ENCODE assay signal across 15 cellular contexts in genomic region chr2:230968921-230969672, GRCh38. TPM values are rescaled to one million over a fixed set of nuclear protein-coding genes. Genes with fewer than 3 reads are reported as not detected.
DNase-seq lines count a peak whose midpoint lies in the region; ATAC-seq, FAIRE-seq and TF ChIP-seq lines count a peak whose summit lies in the region.
"Had no signal": no experiment of that assay in that cellular context is flagged by ENCODE, and none has a peak within 500 bp of the region (broad histone marks: within the 10 kb centered on the region; RNA-seq: fewer than 3 reads in every experiment).

No MANE protein-coding gene starts in this region.

- no peaks in the 10 kb centered on the region for H3K27me3 Mint-ChIP-seq in activated naive CD8-positive, alpha-beta T cell treated with anti-CD3 and anti-CD28 coated beads for 36 hours
- no peaks in the 10 kb centered on the region for H3K27me3 Mint-ChIP-seq in activated naive CD8-positive, alpha-beta T cell treated with anti-CD3 and anti-CD28 coated beads, Interleukin-2, amount 50 U/mL, for 24 hours
- H3K27me3 Mint-ChIP-seq in activated T-helper 17 cell treated with anti-CD3 and anti-CD28 coated beads, Interleukin-2, amount 50 U/mL, for 72 hours = no peaks in the 10 kb centered on the region
- H3K27me3 Mint-ChIP-seq: naive thymus-derived CD8-positive, alpha-beta T cell had no signal

- peaks cover 39% of the 10 kb centered on the region for H3K4me1 Mint-ChIP-seq in activated naive CD8-positive, alpha-beta T cell treated with anti-CD3 and anti-CD28 coated beads for 36 hours
- H3K4me1 Mint-ChIP-seq in activated naive CD8-positive, alpha-beta T cell treated with anti-CD3 and anti-CD28 coated beads, Interleukin-2, amount 50 U/mL, for 24 hours = peaks cover 36% of the 10 kb centered on the region
- H3K4me1 Mint-ChIP-seq in activated T-helper 17 cell treated with anti-CD3 and anti-CD28 coated beads, Interleukin-2, amount 50 U/mL, for 72 hours = peaks cover 12% of the 10 kb centered on the region

- POLR2A ChIA-PET in RWPE1 (lab: Yijun Ruan, JAX; ENCODE audit: low non-redundant PET) = no interaction called here

- intact Hi-C loops in upper lobe of right lung (cut with DNase I) = no loop called here

- peak overlapping the region; percentile 68 for H3K27ac Mint-ChIP-seq in activated naive CD8-positive, alpha-beta T cell treated with anti-CD3 and anti-CD28 coated beads for 36 hours
- no peak overlapping the region for H3K27ac Mint-ChIP-seq in activated naive CD8-positive, alpha-beta T cell treated with anti-CD3 and anti-CD28 coated beads, Interleukin-2, amount 50 U/mL, for 24 hours
- no peak overlapping the region for H3K27ac Mint-ChIP-seq in activated T-helper 17 cell treated with anti-CD3 and anti-CD28 coated beads, Interleukin-2, amount 50 U/mL, for 72 hours

- FAIRE-seq in HTR-8/SVneo (lab: Jason Lieb, UNC) = no peak
- FAIRE-seq: G401.6 had no signal

- no peak overlapping the region for H3K4me3 Mint-ChIP-seq in activated naive CD8-positive, alpha-beta T cell treated with anti-CD3 and anti-CD28 coated beads for 36 hours
- H3K4me3 Mint-ChIP-seq in activated naive CD8-positive, alpha-beta T cell treated with anti-CD3 and anti-CD28 coated beads, Interleukin-2, amount 50 U/mL, for 24 hours = no peak overlapping the region
- H3K4me3 Mint-ChIP-seq in activated T-helper 17 cell treated with anti-CD3 and anti-CD28 coated beads, Interleukin-2, amount 50 U/mL, for 72 hours = peak overlapping the region; percentile 62
- H3K4me3 Mint-ChIP-seq: naive thymus-derived CD8-positive, alpha-beta T cell had no signal

- H3K4me1 ChIP-seq in upper lobe of right lung = no peaks in the 10 kb centered on the region
- H3K4me1 ChIP-seq: adrenal gland, colonic mucosa had no signal

- H3K36me3 ChIP-seq in upper lobe of right lung = no peaks in the 10 kb centered on the region
- H3K36me3 ChIP-seq: adrenal gland, colonic mucosa had no signal

- ATAC-seq in activated naive CD8-positive, alpha-beta T cell treated with anti-CD3 and anti-CD28 coated beads, Interleukin-2, amount 50 U/mL, for 24 hours = no peak
- peak; percentile 12 for ATAC-seq in activated T-helper 17 cell treated with anti-CD3 and anti-CD28 coated beads, Interleukin-2, amount 50 U/mL, for 72 hours (replicated peaks)
- ATAC-seq in upper lobe of right lung = no peak
- ATAC-seq: naive thymus-derived CD8-positive, alpha-beta T cell had no signal

- CTCF ChIA-PET in RWPE1 (lab: Yijun Ruan, JAX) = interaction anchor here (1.3 kb wide), 1 partner anchor 18 kb away, joined by 5 read pairs; no protein-coding TSS in a partner anchor

- H3K4me3 ChIP-seq in upper lobe of right lung = peak overlapping the region; percentile 14
- H3K4me3 ChIP-seq: adrenal gland, colonic mucosa had no signal

- H3K27ac ChIP-seq in upper lobe of right lung = no peak overlapping the region
- no peak overlapping the region for H3K27ac ChIP-seq in RWPE1
- H3K27ac ChIP-seq: adrenal gland, colonic mucosa had no signal

- no peaks in the 10 kb centered on the region for H3K27me3 ChIP-seq in upper lobe of right lung
- H3K27me3 ChIP-seq: adrenal gland, colonic mucosa had no signal

- peaks cover 4% of the 10 kb centered on the region for H3K36me3 Mint-ChIP-seq in activated naive CD8-positive, alpha-beta T cell treated with anti-CD3 and anti-CD28 coated beads for 36 hours
- H3K36me3 Mint-ChIP-seq in activated naive CD8-positive, alpha-beta T cell treated with anti-CD3 and anti-CD28 coated beads, Interleukin-2, amount 50 U/mL, for 24 hours (ENCODE audit: low read depth) = no peaks in the 10 kb centered on the region
- no peaks in the 10 kb centered on the region for H3K36me3 Mint-ChIP-seq in activated T-helper 17 cell treated with anti-CD3 and anti-CD28 coated beads, Interleukin-2, amount 50 U/mL, for 72 hours (ENCODE audit: low read depth)

- DNase-seq in activated naive CD8-positive, alpha-beta T cell treated with anti-CD3 and anti-CD28 coated beads for 36 hours = no peak
- no peak for DNase-seq in activated naive CD8-positive, alpha-beta T cell treated with anti-CD3 and anti-CD28 coated beads, Interleukin-2, amount 50 U/mL, for 24 hours
- peak; percentile 63 for DNase-seq in LoVo (ENCODE audit: low spot score)
- DNase-seq in upper lobe of right lung = no peak
- DNase-seq in RWPE1 (ENCODE audit: low spot score) = no peak
- DNase-seq in HTR-8/SVneo (ENCODE audit: insufficient read length, low spot score) = no peak
- no peak for DNase-seq in MV-4-11 (lab: John Stamatoyannopoulos, UW)
- DNase-seq: activated CD4-positive, alpha-beta T cell treated with anti-CD3 and anti-CD28 coated beads, Interleukin-2, amount 50 U/mL, for 1 hour; colonic mucosa; naive thymus-derived CD8-positive, alpha-beta T cell had no signal

- TF ChIP-seq CTCF in upper lobe of right lung (IDR thresholded peaks at IDR 0.05) = no peak
- TF ChIP-seq CTCF in RWPE1 (conservative IDR thresholded peaks at IDR 0.05; ENCODE audit: low read depth) = no peak

- H3K9me3 ChIP-seq in upper lobe of right lung = no peaks in the 10 kb centered on the region
- H3K9me3 ChIP-seq: adrenal gland, colonic mucosa had no signal

- peaks cover 4% of the 10 kb centered on the region for H3K9me3 Mint-ChIP-seq in activated naive CD8-positive, alpha-beta T cell treated with anti-CD3 and anti-CD28 coated beads for 36 hours
- H3K9me3 Mint-ChIP-seq in activated naive CD8-positive, alpha-beta T cell treated with anti-CD3 and anti-CD28 coated beads, Interleukin-2, amount 50 U/mL, for 24 hours = no peaks in the 10 kb centered on the region
- H3K9me3 Mint-ChIP-seq in activated T-helper 17 cell treated with anti-CD3 and anti-CD28 coated beads, Interleukin-2, amount 50 U/mL, for 72 hours = no peaks in the 10 kb centered on the region

RNA-seq across cellular contexts. Expression of gene SPATA3, which starts 26.8 kb away (rescaled TPM):
- total RNA-seq in activated naive CD8-positive, alpha-beta T cell treated with anti-CD3 and anti-CD28 coated beads for 36 hours = not detected
- total RNA-seq in activated T-helper 17 cell treated with anti-CD3 and anti-CD28 coated beads, Interleukin-2, amount 50 U/mL, for 72 hours = 1 to 10 TPM; 2.2 to 2.5 TPM
- not detected for total RNA-seq in upper lobe of right lung
- total RNA-seq: adrenal gland; colonic mucosa; kidney epithelial cell; naive thymus-derived CD8-positive, alpha-beta T cell; ureter had no signal

RNA-seq across cellular contexts. Expression of gene GPR55, which starts 44.1 kb away (rescaled TPM):
- 10 to 100 TPM; 18.8 to 20.4 TPM for total RNA-seq in activated naive CD8-positive, alpha-beta T cell treated with anti-CD3 and anti-CD28 coated beads for 36 hours
- 10 to 100 TPM; 11.1 to 19.9 TPM for total RNA-seq in activated T-helper 17 cell treated with anti-CD3 and anti-CD28 coated beads, Interleukin-2, amount 50 U/mL, for 72 hours
- total RNA-seq in upper lobe of right lung = 1.2 TPM
- total RNA-seq: kidney epithelial cell had no signal
